Comparison of ENCODE assay signal across 8 cellular contexts in the genomic region with DNA sequence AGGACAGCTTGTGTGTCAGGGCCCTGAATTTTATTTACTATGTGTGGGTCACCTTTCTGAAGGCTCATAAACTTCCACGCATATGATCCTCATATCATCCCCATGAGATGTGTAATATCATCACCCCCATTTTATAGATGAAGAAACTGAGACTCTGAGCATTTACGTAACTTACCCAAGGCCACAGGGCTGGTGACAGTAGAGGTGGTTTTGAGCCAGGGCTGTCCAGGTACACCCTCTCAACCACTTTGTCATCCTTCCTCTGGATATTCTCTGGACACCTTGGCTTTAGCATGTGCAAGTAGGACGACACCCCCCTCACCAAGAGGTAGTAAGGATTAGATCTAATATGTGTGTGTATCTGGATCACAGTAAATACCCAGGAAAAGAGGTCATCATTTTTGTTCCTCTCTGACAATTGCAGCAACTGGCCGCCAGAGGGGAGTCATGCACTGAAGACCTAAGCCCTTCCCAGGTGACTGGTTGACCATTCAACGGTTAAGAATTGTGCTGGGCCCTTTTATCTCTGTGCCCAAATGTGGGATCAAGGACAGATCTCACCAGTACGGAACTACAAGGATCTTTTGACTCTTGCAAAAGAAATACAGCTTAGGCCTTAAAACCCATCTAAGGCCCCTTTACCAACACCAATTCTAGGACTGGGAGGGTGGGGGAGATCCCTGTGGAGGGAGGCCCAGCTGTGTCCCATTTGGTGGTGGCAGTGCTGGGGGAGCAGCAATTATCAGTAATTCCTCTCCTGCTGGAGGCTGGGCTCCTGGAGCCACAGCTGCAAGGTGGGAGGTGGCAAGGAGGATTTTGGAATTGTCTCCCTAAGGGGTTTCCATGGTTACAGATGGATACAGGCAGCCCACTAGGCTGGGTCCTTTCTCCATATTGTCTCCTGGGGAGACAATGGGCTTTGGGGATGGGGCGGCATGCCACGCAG. TPM values are rescaled to one million over a fixed set of nuclear protein-coding genes. Genes with fewer than 3 reads are reported as not detected.
DNase-seq lines count a peak whose midpoint lies in the region; ATAC-seq, FAIRE-seq and TF ChIP-seq lines count a peak whose summit lies in the region.

No MANE protein-coding gene starts in this region.

- no peaks in the 10 kb centered on the region for H3K9me3 ChIP-seq in BLaER1 treated with 17β-estradiol and CSF1 and Interleukin-3, amounts not matched to agents 10 nM and 100 nM (replicated peaks in 1 of 11)
- H3K9me3 ChIP-seq in H1 (ENCODE audit: insufficient read depth in 2 of 2, low read depth in 1 of 2, low read length in 1 of 2): no peaks in the 10 kb centered on the region

- H4K8ac ChIP-seq in H1 (ENCODE audit: extremely low read depth, insufficient read depth, low read length): no peak overlapping the region
- no peak overlapping the region for H4K8ac ChIP-seq in mesendoderm (ENCODE audit: low read depth, low read length)

- H2BK20ac ChIP-seq in H1 (ENCODE audit: low read length): peak overlapping the region; percentile 72; the same call in 1 of the 2 replicates

- no peaks in the 10 kb centered on the region for H3K79me1 ChIP-seq in H1 (ENCODE audit: low read depth, low read length)
- H3K79me1 ChIP-seq in mesendoderm (ENCODE audit: low read length): no peaks in the 10 kb centered on the region

- H2BK15ac ChIP-seq in H1 (ENCODE audit: low read length) (no peak overlapping the region), mesendoderm (replicated peaks; ENCODE audit: low read depth) (no peak overlapping the region)

- TF ChIP-seq CTCF in HFF-Myc (IDR thresholded peaks at IDR 0.05; ENCODE audit: low read depth, low read length, missing control alignments): peak; percentile 88
- TF ChIP-seq CTCF in H1 (IDR thresholded peaks at IDR 0.05; ENCODE audit: control extremely low read depth in 1 of 3, insufficient read depth in 1 of 3, low read depth in 1 of 3, low read length in 3 of 3): peak; percentile 82 to 96 (median 91)

- H2BK120ac ChIP-seq in H1 (replicated peaks; ENCODE audit: low read depth, low read length) (peak overlapping the region; percentile 25), mesendoderm (ENCODE audit: low read depth, low read length) (no peak overlapping the region)

- WGBS in H1 (ENCODE audit: extremely low coverage in 1 of 2, insufficient coverage in 1 of 2, insufficient read length in 1 of 2, insufficient replicate concordance in 2 of 2, low coverage in 1 of 2, low lambda C conversion rate in 2 of 2, missing lambda C conversion rate in 1 of 2), 2 experiments: 40% methylated on average over 8 of the region's 8 CpGs; no CpG with 5 or more reads in 1 of the 2 experiments
- WGBS in mesendoderm (ENCODE audit: extremely low coverage, insufficient coverage, low lambda C conversion rate): no CpG with 5 or more reads among the region's 8 CpGs

- H3K23ac ChIP-seq in H1 (ENCODE audit: insufficient read length) (no peak overlapping the region), mesendoderm (ENCODE audit: low read length) (no peak overlapping the region)

- CTCF ChIA-PET in activated CD8-positive, alpha-beta T cell treated with anti-CD3 and anti-CD28 coated beads, Interleukin-2, amount 10 ng/mL, durations not matched to agents 7 days and 5 days (lab: Charles Lee): interaction anchor here (0.6 to 23.9 kb wide), 33 partner anchors 8 to 201 kb away, joined by 3 to 1062 read pairs (median 4); partner anchors contain the start of genes E2F2 and ID3
- CTCF ChIA-PET in H1 (lab: Charles Lee; ENCODE audit: partially characterized antibody): interaction anchor here (0.6 to 21.9 kb wide), 40 partner anchors 8 to 516 kb away, joined by 3 to 706 read pairs (median 5); partner anchors contain the start of genes ELOA, ID3 and RPL11

- peaks cover 13% of the 10 kb centered on the region for H3K4me1 Mint-ChIP-seq in activated CD8-positive, alpha-beta T cell treated with anti-CD3 and anti-CD28 coated beads, Interleukin-2, amount 10 ng/mL, durations not matched to agents 7 days and 5 days (ENCODE audit: low read depth)
- H3K4me1 Mint-ChIP-seq in stimulated activated memory B cell treated with anti-CD40 and anti-IgM and Interleukin-4, amounts not matched to agents 10 μg/mL and 1 μg/mL and 100 μg/mL, for 72 hours: peaks cover 29% of the 10 kb centered on the region

- H3K27me3 Mint-ChIP-seq in activated CD8-positive, alpha-beta T cell treated with anti-CD3 and anti-CD28 coated beads, Interleukin-2, amount 10 ng/mL, durations not matched to agents 7 days and 5 days (ENCODE audit: low read depth): no peaks in the 10 kb centered on the region
- no peaks in the 10 kb centered on the region for H3K27me3 Mint-ChIP-seq in stimulated activated memory B cell treated with anti-CD40 and anti-IgM and Interleukin-4, amounts not matched to agents 10 μg/mL and 1 μg/mL and 100 μg/mL, for 72 hours

- POLR2A ChIA-PET in activated CD8-positive, alpha-beta T cell treated with anti-CD3 and anti-CD28 coated beads, Interleukin-2, amount 10 ng/mL, durations not matched to agents 7 days and 5 days (lab: Charles Lee): interaction anchor here (0.6 to 2.8 kb wide), 4 partner anchors 55 to 92 kb away, joined by 3 to 20 read pairs (median 3); no protein-coding TSS in a partner anchor
- POLR2A ChIA-PET in H1 (lab: Charles Lee; ENCODE audit: partially characterized antibody): interaction anchor here (1.0 to 5.3 kb wide), 6 partner anchors 9 to 147 kb away, joined by 4 to 51 read pairs (median 5); partner anchors contain the start of genes ID3 and RPL11

- DNase-seq in HFF-Myc (ENCODE audit: extremely low read depth, low read depth) (no peak), NCI-H748 (lab: John Stamatoyannopoulos, UW; ENCODE audit: unreplicated experiment) (peak; percentile 74), H1 (ENCODE audit: low read depth in 1 of 2, low spot score in 2 of 2) (peak in 1 of 2 experiments; percentile 85), mesendoderm (peak; percentile 94), GF-D8 (lab: John Stamatoyannopoulos, UW) (no peak)
- peak; percentile 81 for DNase-seq in activated CD8-positive, alpha-beta T cell treated with anti-CD3 and anti-CD28 coated beads, Interleukin-2, amount 10 ng/mL, durations not matched to agents 7 days and 5 days

- FAIRE-seq in H1 (lab: Jason Lieb, UNC): peak; percentile 90

- TF ChIP-seq POLR2A in H1 (IDR thresholded peaks at IDR 0.05; ENCODE audit: control extremely low read depth in 1 of 2, low read depth in 2 of 2, low read length in 2 of 2): no peak

- peak overlapping the region in 1 of 11 experiments; percentile 24; a peak in 1 of 22 replicates for H3K27ac ChIP-seq in BLaER1 treated with 17β-estradiol and CSF1 and Interleukin-3, amounts not matched to agents 10 nM and 100 nM
- H3K27ac ChIP-seq in H1 (ENCODE audit: low read depth, low read length): no peak overlapping the region
- no peak overlapping the region for H3K27ac ChIP-seq in mesendoderm (ENCODE audit: low read depth, low read length)

- no peaks in the 10 kb centered on the region for H3K36me3 Mint-ChIP-seq in activated CD8-positive, alpha-beta T cell treated with anti-CD3 and anti-CD28 coated beads, Interleukin-2, amount 10 ng/mL, durations not matched to agents 7 days and 5 days (ENCODE audit: low read depth)
- no peaks in the 10 kb centered on the region for H3K36me3 Mint-ChIP-seq in stimulated activated memory B cell treated with anti-CD40 and anti-IgM and Interleukin-4, amounts not matched to agents 10 μg/mL and 1 μg/mL and 100 μg/mL, for 72 hours

- H3K4ac ChIP-seq in H1 (replicated peaks; ENCODE audit: insufficient read length, low read depth, low read length) (no peak overlapping the region), mesendoderm (ENCODE audit: low read depth, low read length) (peak overlapping the region; percentile 38)

- H2AK5ac ChIP-seq in H1 (ENCODE audit: low read depth, low read length) (no peak overlapping the region), mesendoderm (ENCODE audit: low read length) (no peak overlapping the region)

- no peaks in the 10 kb centered on the region for H3K36me3 ChIP-seq in BLaER1 treated with 17β-estradiol and CSF1 and Interleukin-3, amounts not matched to agents 10 nM and 100 nM
- H3K36me3 ChIP-seq in H1 (ENCODE audit: control insufficient read depth in 2 of 4, insufficient read depth in 4 of 4, low read length in 3 of 4) (no peaks in the 10 kb centered on the region), mesendoderm (ENCODE audit: control insufficient read depth, insufficient read depth, low read length) (no peaks in the 10 kb centered on the region)

- no peak overlapping the region for H3K27ac Mint-ChIP-seq in activated CD8-positive, alpha-beta T cell treated with anti-CD3 and anti-CD28 coated beads, Interleukin-2, amount 10 ng/mL, durations not matched to agents 7 days and 5 days
- H3K27ac Mint-ChIP-seq in stimulated activated memory B cell treated with anti-CD40 and anti-IgM and Interleukin-4, amounts not matched to agents 10 μg/mL and 1 μg/mL and 100 μg/mL, for 72 hours: peak overlapping the region; percentile 33

- no peak overlapping the region for H3K14ac ChIP-seq in H1 (ENCODE audit: insufficient read length)

- H3K9ac ChIP-seq in BLaER1 treated with 17β-estradiol and CSF1 and Interleukin-3, amounts not matched to agents 10 nM and 100 nM: peak overlapping the region in 3 of 11 experiments; percentile 4 to 39 (median 33); a peak in 3 of 22 replicates
- H3K9ac ChIP-seq in H1 (replicated peaks in 1 of 4; ENCODE audit: extremely low read depth in 1 of 4, low read depth in 3 of 4, low read length in 3 of 4) (no peak overlapping the region), mesendoderm (ENCODE audit: low read length) (peak overlapping the region; percentile 22)

- no peaks in the 10 kb centered on the region for H3K9me3 Mint-ChIP-seq in activated CD8-positive, alpha-beta T cell treated with anti-CD3 and anti-CD28 coated beads, Interleukin-2, amount 10 ng/mL, durations not matched to agents 7 days and 5 days (ENCODE audit: insufficient read depth)
- no peaks in the 10 kb centered on the region for H3K9me3 Mint-ChIP-seq in stimulated activated memory B cell treated with anti-CD40 and anti-IgM and Interleukin-4, amounts not matched to agents 10 μg/mL and 1 μg/mL and 100 μg/mL, for 72 hours

- H2BK5ac ChIP-seq in H1 (ENCODE audit: low read depth, low read length) (peak overlapping the region; percentile 12; the same call in 1 of the 2 replicates), mesendoderm (ENCODE audit: low read length) (no peak overlapping the region)

- H4K20me1 ChIP-seq in BLaER1 treated with 17β-estradiol and CSF1 and Interleukin-3, amounts not matched to agents 10 nM and 100 nM: no peaks in the 10 kb centered on the region
- no peaks in the 10 kb centered on the region for H4K20me1 ChIP-seq in H1 (replicated peaks in 1 of 2; ENCODE audit: control insufficient read depth in 1 of 2, insufficient read depth in 2 of 2, low read length in 2 of 2)

- H3K27me3 ChIP-seq in BLaER1 treated with 17β-estradiol and CSF1 and Interleukin-3, amounts not matched to agents 10 nM and 100 nM: no peaks in the 10 kb centered on the region
- H3K27me3 ChIP-seq in H1 (replicated peaks in 1 of 4; ENCODE audit: control insufficient read depth in 3 of 4, extremely low read depth in 1 of 4, insufficient read depth in 3 of 4, low read length in 3 of 4) (no peaks in the 10 kb centered on the region), mesendoderm (ENCODE audit: insufficient read depth, low read length, poor library complexity) (no peaks in the 10 kb centered on the region)

- H3K18ac ChIP-seq in H1 (ENCODE audit: extremely low read depth, low read length) (peak overlapping the region; percentile 54; the same call in 1 of the 2 replicates), mesendoderm (ENCODE audit: low read length) (peak overlapping the region; percentile 13)

- peak overlapping the region; percentile 63 for H4K5ac ChIP-seq in H1 (ENCODE audit: insufficient read length, low read depth, low read length)
- H4K5ac ChIP-seq in mesendoderm (ENCODE audit: low read length): no peak overlapping the region

- H3K4me2 ChIP-seq in BLaER1 treated with 17β-estradiol and CSF1 and Interleukin-3, amounts not matched to agents 10 nM and 100 nM: peak overlapping the region in 8 of 11 experiments; percentile 22 to 74 (median 54); a peak in 16 of 22 replicates
- H3K4me2 ChIP-seq in H1 (ENCODE audit: insufficient read depth in 1 of 2, low read depth in 2 of 2, low read length in 2 of 2): no peak overlapping the region
- no peak overlapping the region for H3K4me2 ChIP-seq in mesendoderm (ENCODE audit: low read length)

- no peak overlapping the region for H3K4me3 ChIP-seq in BLaER1 treated with 17β-estradiol and CSF1 and Interleukin-3, amounts not matched to agents 10 nM and 100 nM
- H3K4me3 ChIP-seq in HFF-Myc (replicated peaks; ENCODE audit: low read depth, low read length) (no peak overlapping the region), H1 (ENCODE audit: extremely low read depth in 1 of 4, insufficient read depth in 2 of 4, low read depth in 3 of 4, low read length in 4 of 4) (no peak overlapping the region), mesendoderm (ENCODE audit: low read length) (no peak overlapping the region)

- peak overlapping the region; percentile 99; the same call in 1 of the 2 replicates for H2BK12ac ChIP-seq in H1 (ENCODE audit: low read depth, low read length)

- peak overlapping the region; percentile 36 for H4K91ac ChIP-seq in H1 (replicated peaks; ENCODE audit: insufficient read length, low read length)

- H3K4me3 Mint-ChIP-seq in activated CD8-positive, alpha-beta T cell treated with anti-CD3 and anti-CD28 coated beads, Interleukin-2, amount 10 ng/mL, durations not matched to agents 7 days and 5 days: no peak overlapping the region
- no peak overlapping the region for H3K4me3 Mint-ChIP-seq in stimulated activated memory B cell treated with anti-CD40 and anti-IgM and Interleukin-4, amounts not matched to agents 10 μg/mL and 1 μg/mL and 100 μg/mL, for 72 hours

- TF ChIP-seq RAD21 in H1 (IDR thresholded peaks at IDR 0.05 in 1 of 2, conservative IDR thresholded peaks at IDR 0.05 in 1 of 2; ENCODE audit: low read depth in 2 of 2, low read length in 2 of 2): peak; percentile 99 to 100

- H3K4me1 ChIP-seq in BLaER1 treated with 17β-estradiol and CSF1 and Interleukin-3, amounts not matched to agents 10 nM and 100 nM: peaks cover 20 to 79% (median 62%) of the 10 kb centered on the region in 10 experiments
- peaks cover 0 to 8% (median 4%) of the 10 kb centered on the region in 4 experiments; a peak in 3 of 7 replicates for H3K4me1 ChIP-seq in H1 (replicated peaks in 1 of 4; ENCODE audit: control insufficient read depth in 3 of 4, insufficient read depth in 4 of 4, low read length in 3 of 4)
- no peaks in the 10 kb centered on the region for H3K4me1 ChIP-seq in mesendoderm (ENCODE audit: control insufficient read depth, low read depth, low read length)

- H2AFZ ChIP-seq in H1 (ENCODE audit: low read length): peak overlapping the region; percentile 88

- no peak for TF ChIP-seq EP300 in H1 (IDR thresholded peaks at IDR 0.05; ENCODE audit: borderline replicate concordance in 1 of 2, low read depth in 2 of 2, low read length in 2 of 2)

- H3K23me2 ChIP-seq in H1 (ENCODE audit: low read depth, low read length): no peaks in the 10 kb centered on the region

- peak; percentile 47 for ATAC-seq in activated CD8-positive, alpha-beta T cell treated with anti-CD3 and anti-CD28 coated beads, Interleukin-2, amount 10 ng/mL, durations not matched to agents 7 days and 5 days
- peak; percentile 58 for ATAC-seq in stimulated activated memory B cell treated with anti-CD40 and anti-IgM and Interleukin-4, amounts not matched to agents 10 μg/mL and 1 μg/mL and 100 μg/mL, for 72 hours

- H3K79me2 ChIP-seq in H1 (ENCODE audit: control insufficient read depth in 1 of 2, insufficient read depth in 2 of 2, low read length in 2 of 2): no peaks in the 10 kb centered on the region
- no peaks in the 10 kb centered on the region for H3K79me2 ChIP-seq in mesendoderm (ENCODE audit: control insufficient read depth, insufficient read depth, low read length)

- no peak overlapping the region for H3K56ac ChIP-seq in H1 (replicated peaks; ENCODE audit: insufficient read length, low read depth, low read length)
- peak overlapping the region; percentile 61 for H3K56ac ChIP-seq in mesendoderm (ENCODE audit: low read length)

RNA-seq across cellular contexts. Expression of gene E2F2, which starts 13.7 kb away (rescaled TPM):
- total RNA-seq in activated CD8-positive, alpha-beta T cell treated with anti-CD3 and anti-CD28 coated beads, Interleukin-2, amount 10 ng/mL, durations not matched to agents 7 days and 5 days: 10 to 100 TPM; 75.0 to 80.3 TPM
- total RNA-seq in H1 (2021; fragmentation: NEBNext Ultra II Directional; extraction: Animal tissue kit (Norgen Biotek cat#: 25700)): 6.1 and 7.0 TPM in 2 replicates
- polyA plus RNA-seq in H1 (2011; rRNA removed): 1.8 and 2.3 TPM in 2 replicates
- polyA plus RNA-seq in H1 (2011; cell fraction: cytosol; rRNA removed): 1.8 TPM
- polyA plus RNA-seq in H1 (2011; cell fraction: nucleus; rRNA removed): 2.4 TPM
- polyA plus RNA-seq in H1 (2012, experiment 1 of 2): 3.9 to 5.3 TPM (median 4.1 TPM) in 4 replicates
- 3.4 TPM for polyA plus RNA-seq in H1 (2012, experiment 2 of 2)
- polyA plus RNA-seq in H1 (2013, experiment 1 of 2): 3.1 TPM
- polyA plus RNA-seq in H1 (2013, experiment 2 of 2): 2.9 TPM
- polyA minus RNA-seq in H1 (2011; rRNA and poly(A)+ RNA removed): 3.2 and 4.8 TPM in 2 replicates
- polyA minus RNA-seq in H1 (2011; cell fraction: cytosol; rRNA and poly(A)+ RNA removed): 2.7 TPM
- polyA minus RNA-seq in H1 (2011; cell fraction: nucleus; rRNA and poly(A)+ RNA removed): 3.8 TPM
- 2.1 TPM for polyA plus RNA-seq in mesendoderm (2013, experiment 1 of 2)
- 1.8 TPM for polyA plus RNA-seq in mesendoderm (2013, experiment 2 of 2)

RNA-seq across cellular contexts. Expression of gene ID3, which starts 14.6 kb away (rescaled TPM):
- 10 to 100 TPM; 31.4 to 34.4 TPM for total RNA-seq in activated CD8-positive, alpha-beta T cell treated with anti-CD3 and anti-CD28 coated beads, Interleukin-2, amount 10 ng/mL, durations not matched to agents 7 days and 5 days
- total RNA-seq in H1 (2021; fragmentation: NEBNext Ultra II Directional; extraction: Animal tissue kit (Norgen Biotek cat#: 25700)): 240 and 252 TPM in 2 replicates
- polyA plus RNA-seq in H1 (2011; rRNA removed): 304 and 490 TPM in 2 replicates
- polyA plus RNA-seq in H1 (2011; cell fraction: cytosol; rRNA removed): 310 TPM
- 192 TPM for polyA plus RNA-seq in H1 (2011; cell fraction: nucleus; rRNA removed)
- 135 to 194 TPM (median 157 TPM) in 4 replicates for polyA plus RNA-seq in H1 (2012, experiment 1 of 2)
- polyA plus RNA-seq in H1 (2012, experiment 2 of 2): 300 TPM
- 260 TPM for polyA plus RNA-seq in H1 (2013, experiment 1 of 2)
- 250 TPM for polyA plus RNA-seq in H1 (2013, experiment 2 of 2)
- polyA minus RNA-seq in H1 (2011; rRNA and poly(A)+ RNA removed): 30.4 and 61.8 TPM in 2 replicates
- 97.4 TPM for polyA minus RNA-seq in H1 (2011; cell fraction: cytosol; rRNA and poly(A)+ RNA removed)
- 104 TPM for polyA minus RNA-seq in H1 (2011; cell fraction: nucleus; rRNA and poly(A)+ RNA removed)
- 209 TPM for polyA plus RNA-seq in mesendoderm (2013, experiment 1 of 2)
- 208 TPM for polyA plus RNA-seq in mesendoderm (2013, experiment 2 of 2)

Comparison
In these comparisons a context has a peak if more than half of its experiments do, and no peak if none do; other contexts are left out.
1. H3K4me2 ChIP-seq: peak in BLaER1 treated with 17β-estradiol and CSF1 and Interleukin-3, amounts not matched to agents 10 nM and 100 nM (8 of 11); none in H1 (0 of 2) and mesendoderm (single experiment).
2. DNase-seq: peak in NCI-H748 (single experiment), activated CD8-positive, alpha-beta T cell treated with anti-CD3 and anti-CD28 coated beads, Interleukin-2, amount 10 ng/mL, durations not matched to agents 7 days and 5 days (single experiment) and mesendoderm (single experiment); none in HFF-Myc (single experiment) and GF-D8 (single experiment).